1 cellular context compared by ENCODE assay signal in genomic region chr4:45944000-45944399, GRCh38.
TF ChIP-seq lines count a peak whose summit lies in the region.

No MANE protein-coding gene starts in this region.

TF ChIP-seq in Ishikawa, 13 proteins besides CTCF, POLR2A, EP300 and RAD21 (continued from another document):
- no peak for TF ChIP-seq NFIC (IDR thresholded peaks at IDR 0.05)
- no peak for TF ChIP-seq MAX (IDR thresholded peaks at IDR 0.05)
- no peak for TF ChIP-seq CEBPB (IDR thresholded peaks at IDR 0.05)
